ENCODE assay signal across 8 cellular contexts in genomic region chr19:42313096-42313839, GRCh38. TPM values are rescaled to one million over a fixed set of nuclear protein-coding genes. Genes with fewer than 3 reads are reported as not detected.
DNase-seq lines count a peak whose midpoint lies in the region; ATAC-seq lines count a peak whose summit lies in the region.

Gene TMEM145 (plus strand): TSS chr19:42313309. CDS start chr19:42313377, 68 bp downstream.

- peak within 1 kb of the TSS; percentile 73 for H3K4me3 Mint-ChIP-seq in activated naive CD4-positive, alpha-beta T cell treated with anti-CD3 and anti-CD28 coated beads, Interleukin-2, amount 50 U/mL, for 24 hours

- peaks cover 0 to 17% (median 0%) of the 10 kb centered on the region in 3 experiments for H3K27me3 ChIP-seq in neuronal stem cell (ENCODE audit: control insufficient read depth in 3 of 3, insufficient read depth in 3 of 3, low read depth in 1 of 3, low read length in 3 of 3)

- no peak within 1 kb of the TSS for H2BK120ac ChIP-seq in neuronal stem cell (ENCODE audit: low read depth, low read length)

- H3K27me3 Mint-ChIP-seq in activated naive CD4-positive, alpha-beta T cell treated with anti-CD3 and anti-CD28 coated beads, Interleukin-2, amount 50 U/mL, for 24 hours, result peaks cover 20% of the 10 kb centered on the region

- H3K27ac ChIP-seq in neuronal stem cell (replicated peaks; ENCODE audit: low read length), result no peak within 1 kb of the TSS

- peak within 1 kb of the TSS; percentile 46 for H3K27ac Mint-ChIP-seq in activated naive CD4-positive, alpha-beta T cell treated with anti-CD3 and anti-CD28 coated beads, Interleukin-2, amount 50 U/mL, for 24 hours

- DNase-seq in Ammon's horn (ENCODE audit: low spot score) (peak; percentile 55), GM19238 (ENCODE audit: insufficient read length, low spot score) (peak; percentile 54), NCI-H510A treated with DMSO at 0.1 percent for 48 hours (lab: John Stamatoyannopoulos, UW) (peak; percentile 42), globus pallidus (ENCODE audit: low spot score) (peak; percentile 56), neuronal stem cell (ENCODE audit: low spot score) (peak; percentile 51), GM19240 (ENCODE audit: insufficient read length, low spot score) (no peak)

- H2BK12ac ChIP-seq in neuronal stem cell (ENCODE audit: low read length), result no peak within 1 kb of the TSS

- peaks cover 5 to 8% of the 10 kb centered on the region in 2 donors for H3K4me1 ChIP-seq in neuronal stem cell (ENCODE audit: control insufficient read depth in 2 of 2, insufficient read depth in 1 of 2, low read depth in 1 of 2, low read length in 2 of 2)

- H3K9ac ChIP-seq in neuronal stem cell (ENCODE audit: low read depth, low read length, poor library complexity), result peak within 1 kb of the TSS; percentile 44

- no peaks in the 10 kb centered on the region for H3K9me3 Mint-ChIP-seq in activated naive CD4-positive, alpha-beta T cell treated with anti-CD3 and anti-CD28 coated beads, Interleukin-2, amount 50 U/mL, for 24 hours

- no peaks in the 10 kb centered on the region for H3K36me3 ChIP-seq in neuronal stem cell (replicated peaks in 1 of 2; ENCODE audit: control insufficient read depth in 2 of 2, insufficient read depth in 2 of 2, low read length in 2 of 2)

- H3K18ac ChIP-seq in neuronal stem cell (ENCODE audit: low read length), result peak within 1 kb of the TSS; percentile 85

- H3K23ac ChIP-seq in neuronal stem cell (ENCODE audit: low read depth, low read length, poor library complexity), result peak within 1 kb of the TSS; percentile 83

- ATAC-seq in HG03135 (IDR thresholded peaks at IDR 0.05; ENCODE audit: unreplicated experiment), result no peak

- H3K36me3 Mint-ChIP-seq in activated naive CD4-positive, alpha-beta T cell treated with anti-CD3 and anti-CD28 coated beads, Interleukin-2, amount 50 U/mL, for 24 hours, result no peaks in the 10 kb centered on the region

- peaks cover 11% of the 10 kb centered on the region for H3K4me1 Mint-ChIP-seq in activated naive CD4-positive, alpha-beta T cell treated with anti-CD3 and anti-CD28 coated beads, Interleukin-2, amount 50 U/mL, for 24 hours

- no CpG with 5 or more reads among the region's 67 CpGs for WGBS in neuronal stem cell (ENCODE audit: extremely low coverage in 2 of 2, insufficient read length in 2 of 2, insufficient replicate concordance in 1 of 2), 2 donors

- peak within 1 kb of the TSS; percentile 52 to 79 for H3K4me3 ChIP-seq in neuronal stem cell (ENCODE audit: low read length in 2 of 2)

- H3K9me3 ChIP-seq in neuronal stem cell (replicated peaks in 1 of 2; ENCODE audit: control insufficient read depth in 2 of 2, insufficient read depth in 1 of 2, low read depth in 1 of 2, low read length in 2 of 2), result no peaks in the 10 kb centered on the region

- no peak within 1 kb of the TSS for H3K14ac ChIP-seq in neuronal stem cell (ENCODE audit: low read length)

- no peak within 1 kb of the TSS for H4K8ac ChIP-seq in neuronal stem cell (ENCODE audit: low read depth, low read length)

- H2AK5ac ChIP-seq in neuronal stem cell (ENCODE audit: low read depth, low read length), result peak within 1 kb of the TSS; percentile 2

- no peak within 1 kb of the TSS for H3K4ac ChIP-seq in neuronal stem cell (ENCODE audit: low read length)

- H3K4me2 ChIP-seq in neuronal stem cell (ENCODE audit: insufficient read depth, low read length, poor library complexity, severe bottlenecking), result peak within 1 kb of the TSS; percentile 98

- H4K91ac ChIP-seq in neuronal stem cell (ENCODE audit: low read depth, low read length, poor library complexity), result no peak within 1 kb of the TSS

- H2BK5ac ChIP-seq in neuronal stem cell (ENCODE audit: low read length), result no peak within 1 kb of the TSS

- no peaks in the 10 kb centered on the region for H3K79me1 ChIP-seq in neuronal stem cell (ENCODE audit: low read depth, low read length)

- peak within 1 kb of the TSS; percentile 96 for H2AFZ ChIP-seq in neuronal stem cell (ENCODE audit: low read length)

- no peak within 1 kb of the TSS for H2BK15ac ChIP-seq in neuronal stem cell (ENCODE audit: low read length)

RNA-seq across cellular contexts. Expression of gene TMEM145, which starts in this region (rescaled TPM):
- 0.61 TPM for polyA plus RNA-seq in neuronal stem cell (2013, experiment 1 of 2)
- polyA plus RNA-seq in neuronal stem cell (2013, experiment 2 of 2), result 0.79 TPM
